ENCODE assay signal across 31 cellular contexts in genomic region chr2:110743600-110743999, GRCh38. TPM values are rescaled to one million over a fixed set of nuclear protein-coding genes. Genes with fewer than 3 reads are reported as not detected.
"Had no signal": no experiment of that assay in that cellular context is flagged by ENCODE, and none has a peak within 500 bp of the region (broad histone marks: within the 10 kb centered on the region; RNA-seq: fewer than 3 reads in every experiment).

No MANE protein-coding gene starts in this region.

- H3K27ac ChIP-seq: ascending aorta, body of pancreas, breast epithelium, PC-9, SJCRH30, SK-N-MC, WERI-Rb-1 had no signal

- H2AFZ ChIP-seq: PC-9 had no signal

- H3K27me3 ChIP-seq: ascending aorta, body of pancreas, SJCRH30 had no signal

- H3K36me3 ChIP-seq: ascending aorta, breast epithelium, SJCRH30, WERI-Rb-1 had no signal

- H3K27ac Mint-ChIP-seq: activated CD4-positive, alpha-beta T cell treated with anti-CD3 and anti-CD28 coated beads, Interleukin-2, amount 10 ng/mL, durations not matched to agents 24 days and 14 days; activated CD8-positive, alpha-beta T cell treated with anti-CD3 and anti-CD28 coated beads, Interleukin-2, amount 10 ng/mL, durations not matched to agents 7 days and 5 days; activated naive CD4-positive, alpha-beta T cell treated with anti-CD3 and anti-CD28 coated beads, Interleukin-2, amount 50 U/mL, for 24 hours; activated naive CD8-positive, alpha-beta T cell treated with anti-CD3 and anti-CD28 coated beads, Interleukin-2, amount 10 ng/mL, durations not matched to agents 7 days and 5 days; activated T-cell treated with anti-CD3 and anti-CD28 coated beads, Interleukin-2, amount 50 U/mL, for 24 hours; activated T-helper 2 cell treated with anti-CD3 and anti-CD28 coated beads, Interferon-gamma antibody, Interleukin-2, Interleukin-4, amounts not matched to agents 10 μg/mL and 5 μg/mL and 100 μg/mL, durations not matched to agents 14 hours and 24 hours and 36 hours; T-helper 1 cell treated with Interleukin-12 subunit alpha and Interleukin-12 subunit beta and Interleukin-4 antibody, amounts not matched to agents 30 μg/mL and 1 μg/mL, for 36 hours had no signal

- H3K4me3 Mint-ChIP-seq: activated CD4-positive, alpha-beta T cell treated with anti-CD3 and anti-CD28 coated beads, Interleukin-2, amount 10 ng/mL, durations not matched to agents 24 days and 14 days; activated CD8-positive, alpha-beta T cell treated with anti-CD3 and anti-CD28 coated beads, Interleukin-2, amount 10 ng/mL, durations not matched to agents 7 days and 5 days; activated naive CD4-positive, alpha-beta T cell treated with anti-CD3 and anti-CD28 coated beads, Interleukin-2, amount 50 U/mL, for 24 hours; activated naive CD8-positive, alpha-beta T cell treated with anti-CD3 and anti-CD28 coated beads, Interleukin-2, amount 10 ng/mL, durations not matched to agents 7 days and 5 days; activated T-cell treated with anti-CD3 and anti-CD28 coated beads, Interleukin-2, amount 50 U/mL, for 24 hours; T-helper 1 cell treated with Interleukin-12 subunit alpha and Interleukin-12 subunit beta and Interleukin-4 antibody, amounts not matched to agents 30 μg/mL and 1 μg/mL, for 36 hours had no signal

- H3K9me3 ChIP-seq: body of pancreas, SJCRH30 had no signal

- H3K4me3 ChIP-seq: ascending aorta, body of pancreas, breast epithelium, PC-9, SJCRH30, SK-N-MC had no signal

- DNase-seq: activated CD4-positive, alpha-beta T cell treated with anti-CD3 and anti-CD28 coated beads, Interleukin-2, amount 10 ng/mL, durations not matched to agents 24 days and 14 days; activated CD4-positive, alpha-beta T cell treated with anti-CD3 and anti-CD28 coated beads, Interleukin-2, amount 50 U/mL, for 4 hours; activated CD8-positive, alpha-beta T cell treated with anti-CD3 and anti-CD28 coated beads, Interleukin-2, amount 10 ng/mL, durations not matched to agents 7 days and 5 days; activated gamma-delta T cell; activated naive CD4-positive, alpha-beta T cell treated with Interleukin-2 at 50 U/mL for 16 hours; activated naive CD8-positive, alpha-beta T cell treated with anti-CD3 and anti-CD28 coated beads, Interleukin-2, amount 10 ng/mL, durations not matched to agents 7 days and 5 days; activated T-cell treated with anti-CD3 and anti-CD28 coated beads, Interleukin-2, amount 50 U/mL, for 24 hours; amygdala; body of pancreas; Karpas-422; NCI-H1048; NCI-H1105 treated with DMSO at 0.1 percent for 48 hours; NCI-H1436; NCI-H1694; NCI-H1930; NCI-H2081 treated with DMSO at 0.1 percent for 48 hours; NCI-H510A; NCI-H526; NCI-H748 treated with DMSO at 0.1 percent for 48 hours; SHP77; SJCRH30; WERI-Rb-1 had no signal

- H3K4me1 ChIP-seq: ascending aorta, body of pancreas, breast epithelium had no signal

- H3K36me3 Mint-ChIP-seq: activated naive CD8-positive, alpha-beta T cell treated with anti-CD3 and anti-CD28 coated beads, Interleukin-2, amount 10 ng/mL, durations not matched to agents 7 days and 5 days had no signal

- ATAC-seq: activated CD8-positive, alpha-beta T cell treated with anti-CD3 and anti-CD28 coated beads, Interleukin-2, amount 10 ng/mL, durations not matched to agents 7 days and 5 days; body of pancreas had no signal

RNA-seq across cellular contexts. Expression of gene ACOXL, which starts 11.2 kb away (rescaled TPM):
- total RNA-seq: activated CD8-positive, alpha-beta T cell treated with anti-CD3 and anti-CD28 coated beads, Interleukin-2, amount 10 ng/mL, durations not matched to agents 7 days and 5 days; activated naive CD8-positive, alpha-beta T cell treated with anti-CD3 and anti-CD28 coated beads, Interleukin-2, amount 10 ng/mL, durations not matched to agents 7 days and 5 days; ascending aorta; breast epithelium; cardiac septum; MCF 10A; SJCRH30 had no signal
